Comparison of ENCODE assay signal across 1 cellular context in genomic region chr6:33777716-33778474, GRCh38.
TF ChIP-seq lines count a peak whose summit lies in the region.

No MANE protein-coding gene starts in this region.

TF ChIP-seq in neural cell, 6 proteins besides CTCF, POLR2A, EP300 and RAD21 (continued from another document):
- TF ChIP-seq, protein P1, sequence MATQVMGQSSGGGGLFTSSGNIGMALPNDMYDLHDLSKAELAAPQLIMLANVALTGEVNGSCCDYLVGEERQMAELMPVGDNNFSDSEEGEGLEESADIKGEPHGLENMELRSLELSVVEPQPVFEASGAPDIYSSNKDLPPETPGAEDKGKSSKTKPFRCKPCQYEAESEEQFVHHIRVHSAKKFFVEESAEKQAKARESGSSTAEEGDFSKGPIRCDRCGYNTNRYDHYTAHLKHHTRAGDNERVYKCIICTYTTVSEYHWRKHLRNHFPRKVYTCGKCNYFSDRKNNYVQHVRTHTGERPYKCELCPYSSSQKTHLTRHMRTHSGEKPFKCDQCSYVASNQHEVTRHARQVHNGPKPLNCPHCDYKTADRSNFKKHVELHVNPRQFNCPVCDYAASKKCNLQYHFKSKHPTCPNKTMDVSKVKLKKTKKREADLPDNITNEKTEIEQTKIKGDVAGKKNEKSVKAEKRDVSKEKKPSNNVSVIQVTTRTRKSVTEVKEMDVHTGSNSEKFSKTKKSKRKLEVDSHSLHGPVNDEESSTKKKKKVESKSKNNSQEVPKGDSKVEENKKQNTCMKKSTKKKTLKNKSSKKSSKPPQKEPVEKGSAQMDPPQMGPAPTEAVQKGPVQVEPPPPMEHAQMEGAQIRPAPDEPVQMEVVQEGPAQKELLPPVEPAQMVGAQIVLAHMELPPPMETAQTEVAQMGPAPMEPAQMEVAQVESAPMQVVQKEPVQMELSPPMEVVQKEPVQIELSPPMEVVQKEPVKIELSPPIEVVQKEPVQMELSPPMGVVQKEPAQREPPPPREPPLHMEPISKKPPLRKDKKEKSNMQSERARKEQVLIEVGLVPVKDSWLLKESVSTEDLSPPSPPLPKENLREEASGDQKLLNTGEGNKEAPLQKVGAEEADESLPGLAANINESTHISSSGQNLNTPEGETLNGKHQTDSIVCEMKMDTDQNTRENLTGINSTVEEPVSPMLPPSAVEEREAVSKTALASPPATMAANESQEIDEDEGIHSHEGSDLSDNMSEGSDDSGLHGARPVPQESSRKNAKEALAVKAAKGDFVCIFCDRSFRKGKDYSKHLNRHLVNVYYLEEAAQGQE (IDR thresholded peaks at IDR 0.05; ENCODE audit: borderline replicate concordance) = peak; percentile 3
TF ChIP-seq in neural cell: peak in this region for 1.
